ENCODE assay signal across 8 cellular contexts in genomic region chr1:26838474-26839338, GRCh38. TPM values are rescaled to one million over a fixed set of nuclear protein-coding genes. Genes with fewer than 3 reads are reported as not detected.
DNase-seq lines count a peak whose midpoint lies in the region; ATAC-seq and TF ChIP-seq lines count a peak whose summit lies in the region.

No MANE protein-coding gene starts in this region.

- no peaks in the 10 kb centered on the region for H3K27me3 ChIP-seq in CD8-positive, alpha-beta T cell (ENCODE audit: insufficient read depth, low read length)
- no peaks in the 10 kb centered on the region for H3K27me3 ChIP-seq in endodermal cell (ENCODE audit: control insufficient read depth, insufficient read depth, low read length, poor library complexity, severe bottlenecking)

- CTCF ChIA-PET in CD8-positive, alpha-beta T cell (lab: Charles Lee), result interaction anchor here (0.6 to 3.1 kb wide), 7 partner anchors 11 to 236 kb away, joined by 3 to 11 read pairs (median 7); no protein-coding TSS in a partner anchor
- CTCF ChIA-PET in OCI-LY7 (lab: Charles Lee; ENCODE audit: unreplicated experiment), result no interaction called here

- H3K4me3 Mint-ChIP-seq in CD8-positive, alpha-beta T cell, result no peak overlapping the region
- no peak overlapping the region for H3K4me3 Mint-ChIP-seq in activated naive CD8-positive, alpha-beta T cell treated with anti-CD3 and anti-CD28 coated beads for 36 hours
- no peak overlapping the region for H3K4me3 Mint-ChIP-seq in endodermal cell

- no peaks in the 10 kb centered on the region for H3K27me3 Mint-ChIP-seq in CD8-positive, alpha-beta T cell (ENCODE audit: low read depth)
- H3K27me3 Mint-ChIP-seq in activated naive CD8-positive, alpha-beta T cell treated with anti-CD3 and anti-CD28 coated beads for 36 hours, result no peaks in the 10 kb centered on the region
- no peaks in the 10 kb centered on the region for H3K27me3 Mint-ChIP-seq in endodermal cell (ENCODE audit: insufficient read depth)

- H3K9me2 ChIP-seq in OCI-LY7 (ENCODE audit: insufficient read depth, low read length), result no peaks in the 10 kb centered on the region

- H3K4me1 Mint-ChIP-seq in CD8-positive, alpha-beta T cell (ENCODE audit: low read depth), result peaks cover 35% of the 10 kb centered on the region
- H3K4me1 Mint-ChIP-seq in activated naive CD8-positive, alpha-beta T cell treated with anti-CD3 and anti-CD28 coated beads for 36 hours, result peaks cover 29% of the 10 kb centered on the region
- H3K4me1 Mint-ChIP-seq in endodermal cell, result no peaks in the 10 kb centered on the region

- BruUV-seq in OCI-LY7 (replicated peaks; lab: Mats Ljungman, UMichigan), result no TSS peak

- H3K27ac Mint-ChIP-seq in CD8-positive, alpha-beta T cell, result peak overlapping the region; percentile 83
- H3K27ac Mint-ChIP-seq in activated naive CD8-positive, alpha-beta T cell treated with anti-CD3 and anti-CD28 coated beads for 36 hours, result peak overlapping the region; percentile 83
- no peak overlapping the region for H3K27ac Mint-ChIP-seq in endodermal cell

- H3K4me1 ChIP-seq in CD8-positive, alpha-beta T cell (ENCODE audit: insufficient read depth, low read length), result peaks cover 11% of the 10 kb centered on the region
- no peaks in the 10 kb centered on the region for H3K4me1 ChIP-seq in endodermal cell (ENCODE audit: control insufficient read depth, insufficient read depth, low read length)
- H3K4me1 ChIP-seq in OCI-LY7 (ENCODE audit: insufficient read depth, low read length, poor library complexity, severe bottlenecking), result peaks cover 6% of the 10 kb centered on the region

- H3K27ac ChIP-seq in CD8-positive, alpha-beta T cell (ENCODE audit: low read depth, low read length), result no peak overlapping the region
- no peak overlapping the region for H3K27ac ChIP-seq in endodermal cell (ENCODE audit: low read depth, low read length)
- H3K27ac ChIP-seq in OCI-LY7 (ENCODE audit: low read depth, low read length, poor library complexity, severe bottlenecking), result no peak overlapping the region

- H3K9ac ChIP-seq in endodermal cell (ENCODE audit: extremely low read depth, low read length, poor library complexity, severe bottlenecking), result no peak overlapping the region

- POLR2A ChIA-PET in CD8-positive, alpha-beta T cell (lab: Charles Lee), result interaction anchor here (0.9 kb wide), 1 partner anchor 14 kb away, joined by 4 read pairs; no protein-coding TSS in a partner anchor
- POLR2A ChIA-PET in OCI-LY7 (lab: Charles Lee), result interaction anchor here (0.6 kb wide), 1 partner anchor 39 kb away, joined by 3 read pairs; no protein-coding TSS in a partner anchor

- no peak overlapping the region for H3K4me3 ChIP-seq in CD8-positive, alpha-beta T cell (ENCODE audit: low read depth, low read length)
- H3K4me3 ChIP-seq in endodermal cell (ENCODE audit: low read length), result no peak overlapping the region
- no peak overlapping the region for H3K4me3 ChIP-seq in OCI-LY7 (ENCODE audit: low read depth, low read length, poor library complexity, severe bottlenecking)

- intact Hi-C loops in CD8-positive, alpha-beta T cell (cut with DNase I, micrococcal nuclease), result loop anchor here in 1 of 2 experiments (10.0 kb wide), 1 partner anchor 46 kb away; no protein-coding TSS in a partner anchor
- intact Hi-C loops in OCI-LY7 (cut with micrococcal nuclease; ENCODE audit: unreplicated experiment), result no loop called here

- WGBS in endodermal cell (ENCODE audit: insufficient coverage in 1 of 2, insufficient read length in 1 of 2), 2 experiments, result 92 to 93% methylated on average over 4 to 8 of the region's 8 CpGs

- H3K79me2 ChIP-seq in OCI-LY7 (ENCODE audit: insufficient read depth, low read depth, low read length), result no peaks in the 10 kb centered on the region

- H3K9me3 Mint-ChIP-seq in CD8-positive, alpha-beta T cell, result no peaks in the 10 kb centered on the region
- no peaks in the 10 kb centered on the region for H3K9me3 Mint-ChIP-seq in activated naive CD8-positive, alpha-beta T cell treated with anti-CD3 and anti-CD28 coated beads for 36 hours
- H3K9me3 Mint-ChIP-seq in endodermal cell, result no peaks in the 10 kb centered on the region

- H4K20me1 ChIP-seq in OCI-LY7 (ENCODE audit: insufficient read depth, low read length), result no peaks in the 10 kb centered on the region

- peaks cover 67% of the 10 kb centered on the region for H3K36me3 Mint-ChIP-seq in CD8-positive, alpha-beta T cell
- H3K36me3 Mint-ChIP-seq in activated naive CD8-positive, alpha-beta T cell treated with anti-CD3 and anti-CD28 coated beads for 36 hours, result peaks cover 34% of the 10 kb centered on the region
- H3K36me3 Mint-ChIP-seq in endodermal cell (ENCODE audit: low read depth), result peaks cover 65% of the 10 kb centered on the region

- no peak for TF ChIP-seq CTCF in CD8-positive, alpha-beta T cell (IDR thresholded peaks at IDR 0.05)
- no peak for TF ChIP-seq CTCF in endodermal cell (conservative IDR thresholded peaks at IDR 0.05)
- TF ChIP-seq CTCF in OCI-LY7 (conservative IDR thresholded peaks at IDR 0.05; ENCODE audit: low read length), result no peak

- no peaks in the 10 kb centered on the region for H3K9me3 ChIP-seq in CD8-positive, alpha-beta T cell (ENCODE audit: low read length)
- no peaks in the 10 kb centered on the region for H3K9me3 ChIP-seq in endodermal cell (ENCODE audit: control insufficient read depth, low read length)
- H3K9me3 ChIP-seq in OCI-LY7 (ENCODE audit: low read length), result no peaks in the 10 kb centered on the region

- H3K36me3 ChIP-seq in CD8-positive, alpha-beta T cell (ENCODE audit: insufficient read depth, low read length), result peaks cover 20% of the 10 kb centered on the region
- H3K36me3 ChIP-seq in endodermal cell (ENCODE audit: control insufficient read depth, insufficient read depth, low read length), result peaks cover 58% of the 10 kb centered on the region
- peaks cover 67% of the 10 kb centered on the region for H3K36me3 ChIP-seq in OCI-LY7 (ENCODE audit: insufficient read depth, low read length)

- H3K4me2 ChIP-seq in OCI-LY7 (ENCODE audit: low read length), result no peak overlapping the region

- peak in 4 of 7 experiments; percentile 11 to 57 (median 28) for DNase-seq in CD8-positive, alpha-beta T cell
- DNase-seq in activated naive CD8-positive, alpha-beta T cell treated with anti-CD3 and anti-CD28 coated beads for 36 hours, result peak; percentile 35
- peak; percentile 70 for DNase-seq in stimulated activated CD8-positive, alpha-beta memory T cell treated with anti-CD3 and anti-CD28 coated beads, Interleukin-4, amount 100 ng/mL, for 48 hours
- DNase-seq in endodermal cell, result no peak
- DNase-seq in OCI-LY7 (ENCODE audit: low spot score), result no peak
- no peak for DNase-seq in NCI-H1105 treated with DMSO at 0.1 percent for 48 hours (lab: John Stamatoyannopoulos, UW)

- ATAC-seq in CD8-positive, alpha-beta T cell, result peak; percentile 89
- ATAC-seq in GM21360 (IDR thresholded peaks at IDR 0.05; ENCODE audit: unreplicated experiment), result peak; percentile 81
- peak; percentile 48 for ATAC-seq in HG03575 (IDR thresholded peaks at IDR 0.05; ENCODE audit: extremely low read depth, insufficient number of reproducible peaks, low FRiP score, unreplicated experiment)

- H2AFZ ChIP-seq in OCI-LY7 (ENCODE audit: low read length), result no peak overlapping the region

RNA-seq across cellular contexts. Expression of gene ZDHHC18, which starts 12.2 kb away (rescaled TPM):
- 10 to 100 TPM; 55.2 to 55.4 TPM for total RNA-seq in CD8-positive, alpha-beta T cell
- 10 to 100 TPM; 48.5 to 48.8 TPM for total RNA-seq in activated naive CD8-positive, alpha-beta T cell treated with anti-CD3 and anti-CD28 coated beads for 36 hours
- 10 to 100 TPM; 39.7 to 42.4 TPM for total RNA-seq in endodermal cell
- polyA plus RNA-seq in endodermal cell (2013, experiment 1 of 2), result 37.1 TPM
- 34.3 TPM for polyA plus RNA-seq in endodermal cell (2013, experiment 2 of 2)
- total RNA-seq in OCI-LY7 (2014; rRNA removed; shearing (Covaris generic)), result 8.0 and 19.5 TPM in 2 replicates
- 17.1 and 18.2 TPM in 2 replicates for total RNA-seq in OCI-LY7 (2022)

RNA-seq across cellular contexts. Expression of gene SFN, which starts 24.2 kb away (rescaled TPM):
- 1 to 10 TPM; 1.1 TPM for total RNA-seq in CD8-positive, alpha-beta T cell
- total RNA-seq in activated naive CD8-positive, alpha-beta T cell treated with anti-CD3 and anti-CD28 coated beads for 36 hours, result under 1 TPM in 1 of 2 experiments, not detected in 1; 0.43 TPM
- total RNA-seq in endodermal cell (1 to 10 TPM; 1.5 to 2.6 TPM), OCI-LY7 (2022) (1.8 and 3.9 TPM in 2 replicates)
- 0.50 TPM for polyA plus RNA-seq in endodermal cell (2013, experiment 1 of 2)
- 0.87 TPM for polyA plus RNA-seq in endodermal cell (2013, experiment 2 of 2)
- total RNA-seq in OCI-LY7 (2014; rRNA removed; shearing (Covaris generic)), result 0.75 and 0.95 TPM in 2 replicates

RNA-seq across cellular contexts. Expression of gene PIGV, which starts 51.0 kb away (rescaled TPM):
- 10 to 100 TPM in 1 of 2 experiments, 1 to 10 TPM in 1; 9.5 to 12.7 TPM for total RNA-seq in CD8-positive, alpha-beta T cell
- 10 to 100 TPM; 20.8 to 20.9 TPM for total RNA-seq in activated naive CD8-positive, alpha-beta T cell treated with anti-CD3 and anti-CD28 coated beads for 36 hours
- 10 to 100 TPM; 12.7 to 14.6 TPM for total RNA-seq in endodermal cell
- 13.3 TPM for polyA plus RNA-seq in endodermal cell (2013, experiment 1 of 2)
- polyA plus RNA-seq in endodermal cell (2013, experiment 2 of 2), result 12.6 TPM
- 8.2 and 10.3 TPM in 2 replicates for total RNA-seq in OCI-LY7 (2014; rRNA removed; shearing (Covaris generic))
- total RNA-seq in OCI-LY7 (2022), result 15.2 and 18.0 TPM in 2 replicates

RNA-seq across cellular contexts. Expression of gene GPN2, which starts 51.4 kb away (rescaled TPM):
- total RNA-seq in CD8-positive, alpha-beta T cell, result 10 to 100 TPM; 35.1 to 37.4 TPM
- total RNA-seq in activated naive CD8-positive, alpha-beta T cell treated with anti-CD3 and anti-CD28 coated beads for 36 hours, result 10 to 100 TPM; 64.1 to 65.0 TPM
- total RNA-seq in endodermal cell, result 10 to 100 TPM; 32.6 to 38.5 TPM
- 24.5 TPM for polyA plus RNA-seq in endodermal cell (2013, experiment 1 of 2)
- 21.1 TPM for polyA plus RNA-seq in endodermal cell (2013, experiment 2 of 2)
- total RNA-seq in OCI-LY7 (2014; rRNA removed; shearing (Covaris generic)), result 17.5 and 18.1 TPM in 2 replicates
- total RNA-seq in OCI-LY7 (2022), result 43.7 and 46.6 TPM in 2 replicates

Comparison
In these comparisons a context has a peak if more than half of its experiments do, and no peak if none do; other contexts are left out.
1. DNase-seq: peak in CD8-positive, alpha-beta T cell (4 of 7), activated naive CD8-positive, alpha-beta T cell treated with anti-CD3 and anti-CD28 coated beads for 36 hours (single experiment) and stimulated activated CD8-positive, alpha-beta memory T cell treated with anti-CD3 and anti-CD28 coated beads, Interleukin-4, amount 100 ng/mL, for 48 hours (single experiment); none in endodermal cell (single experiment), OCI-LY7 (single experiment) and NCI-H1105 treated with DMSO at 0.1 percent for 48 hours (single experiment).
2. Peak in every context shown above with its lines, with median percentiles within 50 percentile points of each other: ATAC-seq.